Comparison of ENCODE assay signal across 9 cellular contexts in genomic region chr14:35123388-35123703, GRCh38. TPM values are rescaled to one million over a fixed set of nuclear protein-coding genes. Genes with fewer than 3 reads are reported as not detected.
DNase-seq lines count a peak whose midpoint lies in the region; ATAC-seq lines count a peak whose summit lies in the region.
"Had no signal": no experiment of that assay in that cellular context is flagged by ENCODE, and none has a peak within 500 bp of the region (broad histone marks: within the 10 kb centered on the region; RNA-seq: fewer than 3 reads in every experiment).

No MANE protein-coding gene starts in this region.

- peaks cover 59% of the 10 kb centered on the region for H3K4me1 Mint-ChIP-seq in activated CD8-positive, alpha-beta memory T cell treated with anti-CD3 and anti-CD28 coated beads, Interleukin-2, amount 10 ng/mL, durations not matched to agents 7 days and 5 days
- peaks cover 71% of the 10 kb centered on the region for H3K4me1 Mint-ChIP-seq in activated naive CD8-positive, alpha-beta T cell (ENCODE audit: low read depth)

- no peak for ATAC-seq in activated CD8-positive, alpha-beta memory T cell treated with anti-CD3 and anti-CD28 coated beads, Interleukin-2, amount 10 ng/mL, durations not matched to agents 7 days and 5 days
- no peak for ATAC-seq in GM18870 (IDR thresholded peaks at IDR 0.05; ENCODE audit: unreplicated experiment)

- H3K27ac Mint-ChIP-seq in activated CD8-positive, alpha-beta memory T cell treated with anti-CD3 and anti-CD28 coated beads, Interleukin-2, amount 10 ng/mL, durations not matched to agents 7 days and 5 days, result peak overlapping the region; percentile 99
- peak overlapping the region; percentile 100 for H3K27ac Mint-ChIP-seq in activated naive CD8-positive, alpha-beta T cell

- no peaks in the 10 kb centered on the region for H3K27me3 ChIP-seq in thymus (ENCODE audit: control insufficient read depth, insufficient read depth)

- peaks cover 31% of the 10 kb centered on the region for H3K36me3 Mint-ChIP-seq in activated CD8-positive, alpha-beta memory T cell treated with anti-CD3 and anti-CD28 coated beads, Interleukin-2, amount 10 ng/mL, durations not matched to agents 7 days and 5 days
- peaks cover 21% of the 10 kb centered on the region for H3K36me3 Mint-ChIP-seq in activated naive CD8-positive, alpha-beta T cell

- WGBS in thymus, result 51% methylated on average over 3 of the region's 3 CpGs

- no peaks in the 10 kb centered on the region for H3K9me3 ChIP-seq in thymus (ENCODE audit: control insufficient read depth)

- H3K27ac ChIP-seq in thymus (ENCODE audit: low read depth), result peak overlapping the region; percentile 99

- H3K9me3 Mint-ChIP-seq in activated CD8-positive, alpha-beta memory T cell treated with anti-CD3 and anti-CD28 coated beads, Interleukin-2, amount 10 ng/mL, durations not matched to agents 7 days and 5 days (ENCODE audit: low read depth), result no peaks in the 10 kb centered on the region
- H3K9me3 Mint-ChIP-seq in activated naive CD8-positive, alpha-beta T cell (ENCODE audit: low read depth), result no peaks in the 10 kb centered on the region

- peak overlapping the region; percentile 94 for H3K4me3 Mint-ChIP-seq in activated CD8-positive, alpha-beta memory T cell treated with anti-CD3 and anti-CD28 coated beads, Interleukin-2, amount 10 ng/mL, durations not matched to agents 7 days and 5 days
- peak overlapping the region; percentile 97 for H3K4me3 Mint-ChIP-seq in activated naive CD8-positive, alpha-beta T cell

- H3K4me3 ChIP-seq in thymus (ENCODE audit: low read length), result peak overlapping the region; percentile 81

- DNase-seq in activated CD8-positive, alpha-beta memory T cell treated with anti-CD3 and anti-CD28 coated beads, Interleukin-2, amount 10 ng/mL, durations not matched to agents 7 days and 5 days, result no peak
- DNase-seq in activated CD8-positive, alpha-beta memory T cell treated with anti-CD3 and anti-CD28 coated beads, Interleukin-2, amount 50 U/mL, for 48 hours, result no peak
- DNase-seq in kidney tubule cell (ENCODE audit: low spot score), result peak; percentile 9
- DNase-seq in hepatic stellate cell (ENCODE audit: low spot score), result no peak
- no peak for DNase-seq in activated CD4-positive, CD25-positive, alpha-beta regulatory T cell treated with anti-CD3 and anti-CD28 coated beads, Interleukin-2, amount 50 U/mL, for 72 hours
- DNase-seq: DMS 273 treated with DMSO at 0.1 percent for 48 hours had no signal

- CTCF ChIA-PET in activated CD8-positive, alpha-beta memory T cell treated with anti-CD3 and anti-CD28 coated beads, Interleukin-2, amount 10 ng/mL, durations not matched to agents 7 days and 5 days (lab: Charles Lee), result interaction anchor here (0.7 to 3.3 kb wide), 4 partner anchors 17 to 280 kb away, joined by 3 to 12 read pairs (median 7); partner anchors contain the start of gene NFKBIA

- peaks cover 13% of the 10 kb centered on the region for H3K4me1 ChIP-seq in thymus (ENCODE audit: control insufficient read depth, insufficient read depth, low read length)

- H3K36me3 ChIP-seq in thymus (ENCODE audit: control insufficient read depth, insufficient read depth), result peaks cover 5% of the 10 kb centered on the region

- no peaks in the 10 kb centered on the region for H3K27me3 Mint-ChIP-seq in activated CD8-positive, alpha-beta memory T cell treated with anti-CD3 and anti-CD28 coated beads, Interleukin-2, amount 10 ng/mL, durations not matched to agents 7 days and 5 days
- H3K27me3 Mint-ChIP-seq in activated naive CD8-positive, alpha-beta T cell, result no peaks in the 10 kb centered on the region

RNA-seq across cellular contexts. Expression of gene PRORP, which starts 1.0 kb away (rescaled TPM):
- 10 to 100 TPM; 28.0 to 31.3 TPM for total RNA-seq in activated CD8-positive, alpha-beta memory T cell treated with anti-CD3 and anti-CD28 coated beads, Interleukin-2, amount 10 ng/mL, durations not matched to agents 7 days and 5 days
- 28.5 TPM for polyA plus RNA-seq in thymus

RNA-seq across cellular contexts. Expression of gene PPP2R3C, which starts 1.6 kb away (rescaled TPM):
- total RNA-seq in activated CD8-positive, alpha-beta memory T cell treated with anti-CD3 and anti-CD28 coated beads, Interleukin-2, amount 10 ng/mL, durations not matched to agents 7 days and 5 days, result 10 to 100 TPM; 38.9 to 47.1 TPM
- polyA plus RNA-seq in thymus, result 49.4 TPM
